In genomic region chr6:47275640-47276039, GRCh38 we compare ENCODE assay signal across 18 cellular contexts. TPM values are rescaled to one million over a fixed set of nuclear protein-coding genes. Genes with fewer than 3 reads are reported as not detected.
A peak's percentile ranks its signal among the peaks of the same experiment; 100 is the strongest.
DNase-seq lines count a peak whose midpoint lies in the region; ATAC-seq, FAIRE-seq and TF ChIP-seq lines count a peak whose summit lies in the region.
"Had no signal": no experiment of that assay in that cellular context is flagged by ENCODE, and none has a peak within 500 bp of the region (broad histone marks: within the 10 kb centered on the region; RNA-seq: fewer than 3 reads in every experiment).

No MANE protein-coding gene starts in this region.

- intact Hi-C loops in A673 (cut with micrococcal nuclease; ENCODE audit: unreplicated experiment), result no loop called here

- H3K4me3 ChIP-seq in bronchial epithelial cell (ENCODE audit: low read depth, low read length) (no peak overlapping the region), A673 (ENCODE audit: low read depth, low read length, poor library complexity, severe bottlenecking) (no peak overlapping the region)
- H3K4me3 ChIP-seq: BLaER1, GM12878, HAP-1 had no signal

- no peak overlapping the region for H3K27ac ChIP-seq in A673 (ENCODE audit: low read depth, low read length, poor library complexity, severe bottlenecking)
- H3K27ac ChIP-seq: 22Rv1, BLaER1, HL-60 had no signal

- no TSS peak for BruUV-seq in A673 (replicated peaks; lab: Mats Ljungman, UMichigan)

- POLR2A ChIA-PET in A673 (lab: Charles Lee; ENCODE audit: low non-redundant PET), result no interaction called here

- H3K9me3 ChIP-seq in A673 (ENCODE audit: low read depth, low read length, poor library complexity, severe bottlenecking), result no peaks in the 10 kb centered on the region
- H3K9me3 ChIP-seq: Caco-2, HAP-1 had no signal

- H3K36me3 ChIP-seq in bronchial epithelial cell (ENCODE audit: control insufficient read depth, insufficient read depth, low read length), result peaks cover 13% of the 10 kb centered on the region
- H3K36me3 ChIP-seq in A673 (ENCODE audit: insufficient read depth, low read length, poor library complexity, severe bottlenecking), result no peaks in the 10 kb centered on the region
- H3K36me3 ChIP-seq: HAP-1 had no signal

- no peak for TF ChIP-seq CTCF in bronchial epithelial cell (IDR thresholded peaks at IDR 0.05; ENCODE audit: insufficient read depth, low read length, severe bottlenecking)
- TF ChIP-seq CTCF in A673 (conservative IDR thresholded peaks at IDR 0.05; ENCODE audit: low read depth, low read length), result no peak

- CTCF ChIA-PET in A673 (lab: Charles Lee), result no interaction called here

- H3K27me3 ChIP-seq in bronchial epithelial cell (ENCODE audit: control insufficient read depth, insufficient read depth, low read length), result no peaks in the 10 kb centered on the region
- H3K27me3 ChIP-seq in A673 (replicated peaks; ENCODE audit: insufficient read depth, low read depth, low read length, poor library complexity), result no peaks in the 10 kb centered on the region
- H3K27me3 ChIP-seq: BLaER1 had no signal

- peak; percentile 60 for ATAC-seq in esophagus mucosa
- no peak for ATAC-seq in HG03108 (IDR thresholded peaks at IDR 0.05; ENCODE audit: unreplicated experiment)
- ATAC-seq: GM12878 had no signal

- peak; percentile 7 for DNase-seq in DMS 273 (lab: John Stamatoyannopoulos, UW; ENCODE audit: unreplicated experiment)
- no peak for DNase-seq in DMS 273 treated with DMSO at 0.1 percent for 48 hours (lab: John Stamatoyannopoulos, UW)
- DNase-seq in bronchial epithelial cell (ENCODE audit: low read depth), result peak; percentile 55
- no peak for DNase-seq in A673 (ENCODE audit: low spot score)
- DNase-seq in NK-92 treated with Interleukin-12 subunit alpha and Interleukin-12 subunit beta, amount 100 ng/mL, for 24 hours (lab: John Stamatoyannopoulos, UW), result no peak
- DNase-seq: AML-193; Caco-2; CD8-positive, alpha-beta memory T cell; DMS79; KBM-7 had no signal

- H3K4me1 ChIP-seq in A673 (ENCODE audit: insufficient read depth, low read length, poor library complexity, severe bottlenecking), result no peaks in the 10 kb centered on the region
- H3K4me1 ChIP-seq: BLaER1, HAP-1 had no signal

- no peak for FAIRE-seq in bronchial epithelial cell (lab: Jason Lieb, UNC)
- FAIRE-seq: GM12878, H1 had no signal

RNA-seq across cellular contexts. Expression of gene TNFRSF21, which starts 34.1 kb away (rescaled TPM):
- 39.9 and 42.4 TPM in 2 replicates for total RNA-seq in bronchial epithelial cell
- 64.6 TPM for total RNA-seq in esophagus mucosa
- 31.3 and 36.0 TPM in 2 replicates for total RNA-seq in A673 (2021)

Comparison
In these comparisons a context has a peak if more than half of its experiments do, and no peak if none do; other contexts are left out.
1. DNase-seq: peak in DMS 273 (single experiment) and bronchial epithelial cell (single experiment); none in DMS 273 treated with DMSO at 0.1 percent for 48 hours (single experiment), A673 (single experiment) and NK-92 treated with Interleukin-12 subunit alpha and Interleukin-12 subunit beta, amount 100 ng/mL, for 24 hours (single experiment).